In the genomic region with DNA sequence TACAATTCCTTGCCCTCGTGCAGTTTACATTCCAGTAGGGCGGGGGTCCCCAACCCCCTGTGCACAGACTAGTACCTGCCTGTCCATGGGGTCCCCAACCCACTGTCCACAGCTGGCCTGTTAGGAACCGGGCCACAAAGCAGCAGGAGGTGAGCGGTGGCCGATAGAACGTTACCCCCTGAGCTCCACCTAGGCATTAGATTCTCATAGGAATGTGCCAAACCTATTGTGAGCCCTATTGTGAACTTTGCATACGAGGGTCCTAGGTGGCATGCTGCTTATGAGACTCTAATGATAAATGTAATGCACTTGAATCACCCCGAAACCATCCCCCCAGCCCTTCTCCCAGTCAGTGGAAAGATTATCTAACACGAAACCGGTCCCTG, we compare ENCODE assay signal across 1 cellular context.
A peak's percentile ranks its signal among the peaks of the same experiment; 100 is the strongest.
TF ChIP-seq lines count a peak whose summit lies in the region.

No MANE protein-coding gene starts in this region.

TF ChIP-seq in HepG2, 621 proteins besides CTCF, POLR2A, EP300 and RAD21 (continues in another document):
- TF ChIP-seq ZNF224 (CRISPR knock-in tag; IDR thresholded peaks at IDR 0.05) (0 out of 2 replicates have a peak, but pooled peaks have one; percentile 23), ZBTB38 (CRISPR knock-in tag; IDR thresholded peaks at IDR 0.05) (peak; percentile 87), ESRRA (CRISPR knock-in tag; IDR thresholded peaks at IDR 0.05; ENCODE audit: low read depth) (no peak), ZNF670 (CRISPR knock-in tag; IDR thresholded peaks at IDR 0.05; ENCODE audit: borderline replicate concordance) (no peak), ZNF572 (CRISPR knock-in tag; IDR thresholded peaks at IDR 0.05) (peak; percentile 52; the same call in 1 of the 2 replicates), ZNF503 (CRISPR knock-in tag; IDR thresholded peaks at IDR 0.05) (no peak), MAX (IDR thresholded peaks at IDR 0.05) (no peak), FOXK2 (IDR thresholded peaks at IDR 0.05) (no peak), ZNF652 (CRISPR knock-in tag; IDR thresholded peaks at IDR 0.05; ENCODE audit: borderline replicate concordance, low read depth) (no peak), ZNF232 (CRISPR knock-in tag; IDR thresholded peaks at IDR 0.05; ENCODE audit: borderline replicate concordance) (no peak), ZNF646 (CRISPR knock-in tag; IDR thresholded peaks at IDR 0.05) (no peak), MZF1 (CRISPR knock-in tag; IDR thresholded peaks at IDR 0.05; ENCODE audit: borderline replicate concordance) (0 out of 2 replicates have a peak, but pooled peaks have one; percentile 73), BRD4 (CRISPR knock-in tag; IDR thresholded peaks at IDR 0.05) (no peak), ZNF737 (CRISPR knock-in tag; IDR thresholded peaks at IDR 0.05; ENCODE audit: borderline replicate concordance) (no peak), LRRFIP1 (CRISPR knock-in tag; conservative IDR thresholded peaks at IDR 0.05) (no peak), ZNF225 (CRISPR knock-in tag; IDR thresholded peaks at IDR 0.05) (no peak), FIP1L1 (IDR thresholded peaks at IDR 0.05; ENCODE audit: borderline replicate concordance, insufficient read depth, low read depth, low read length) (no peak), ZNF451 (CRISPR knock-in tag; IDR thresholded peaks at IDR 0.05) (no peak), TBX2 (CRISPR knock-in tag; IDR thresholded peaks at IDR 0.05; ENCODE audit: borderline replicate concordance) (no peak), ZNF446 (CRISPR knock-in tag; IDR thresholded peaks at IDR 0.05) (no peak), ZSCAN25 (CRISPR knock-in tag; IDR thresholded peaks at IDR 0.05) (no peak), MAFF (IDR thresholded peaks at IDR 0.05; ENCODE audit: low read depth, low read length) (no peak), ZNF337 (CRISPR knock-in tag; IDR thresholded peaks at IDR 0.05; ENCODE audit: borderline replicate concordance, low read depth) (no peak), IRF9 (CRISPR knock-in tag; IDR thresholded peaks at IDR 0.05; ENCODE audit: borderline replicate concordance) (0 out of 2 replicates have a peak, but pooled peaks have one; percentile 54), AKAP8 (CRISPR knock-in tag; IDR thresholded peaks at IDR 0.05) (peak; percentile 44; the same call in 1 of the 2 replicates), HNF4A (CRISPR knock-in tag; IDR thresholded peaks at IDR 0.05) (no peak), ZNF607 (CRISPR knock-in tag; IDR thresholded peaks at IDR 0.05; ENCODE audit: borderline replicate concordance) (no peak)
- TF ChIP-seq, protein P1, sequence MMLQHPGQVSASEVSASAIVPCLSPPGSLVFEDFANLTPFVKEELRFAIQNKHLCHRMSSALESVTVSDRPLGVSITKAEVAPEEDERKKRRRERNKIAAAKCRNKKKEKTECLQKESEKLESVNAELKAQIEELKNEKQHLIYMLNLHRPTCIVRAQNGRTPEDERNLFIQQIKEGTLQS (CRISPR knock-in tag; IDR thresholded peaks at IDR 0.05), result no peak
- TF ChIP-seq, protein P2, sequence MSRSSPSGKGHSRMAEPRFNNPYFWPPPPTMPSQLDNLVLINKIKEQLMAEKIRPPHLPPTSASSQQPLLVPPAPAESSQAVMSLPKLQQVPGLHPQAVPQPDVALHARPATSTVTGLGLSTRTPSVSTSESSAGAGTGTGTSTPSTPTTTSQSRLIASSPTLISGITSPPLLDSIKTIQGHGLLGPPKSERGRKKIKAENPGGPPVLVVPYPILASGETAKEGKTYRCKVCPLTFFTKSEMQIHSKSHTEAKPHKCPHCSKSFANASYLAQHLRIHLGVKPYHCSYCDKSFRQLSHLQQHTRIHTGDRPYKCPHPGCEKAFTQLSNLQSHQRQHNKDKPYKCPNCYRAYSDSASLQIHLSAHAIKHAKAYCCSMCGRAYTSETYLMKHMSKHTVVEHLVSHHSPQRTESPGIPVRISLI (CRISPR knock-in tag; IDR thresholded peaks at IDR 0.05; ENCODE audit: borderline replicate concordance), result no peak
- TF ChIP-seq, protein P3, sequence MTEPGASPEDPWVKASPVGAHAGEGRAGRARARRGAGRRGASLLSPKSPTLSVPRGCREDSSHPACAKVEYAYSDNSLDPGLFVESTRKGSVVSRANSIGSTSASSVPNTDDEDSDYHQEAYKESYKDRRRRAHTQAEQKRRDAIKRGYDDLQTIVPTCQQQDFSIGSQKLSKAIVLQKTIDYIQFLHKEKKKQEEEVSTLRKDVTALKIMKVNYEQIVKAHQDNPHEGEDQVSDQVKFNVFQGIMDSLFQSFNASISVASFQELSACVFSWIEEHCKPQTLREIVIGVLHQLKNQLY (CRISPR knock-in tag; IDR thresholded peaks at IDR 0.05), result no peak
- TF ChIP-seq, protein P4, sequence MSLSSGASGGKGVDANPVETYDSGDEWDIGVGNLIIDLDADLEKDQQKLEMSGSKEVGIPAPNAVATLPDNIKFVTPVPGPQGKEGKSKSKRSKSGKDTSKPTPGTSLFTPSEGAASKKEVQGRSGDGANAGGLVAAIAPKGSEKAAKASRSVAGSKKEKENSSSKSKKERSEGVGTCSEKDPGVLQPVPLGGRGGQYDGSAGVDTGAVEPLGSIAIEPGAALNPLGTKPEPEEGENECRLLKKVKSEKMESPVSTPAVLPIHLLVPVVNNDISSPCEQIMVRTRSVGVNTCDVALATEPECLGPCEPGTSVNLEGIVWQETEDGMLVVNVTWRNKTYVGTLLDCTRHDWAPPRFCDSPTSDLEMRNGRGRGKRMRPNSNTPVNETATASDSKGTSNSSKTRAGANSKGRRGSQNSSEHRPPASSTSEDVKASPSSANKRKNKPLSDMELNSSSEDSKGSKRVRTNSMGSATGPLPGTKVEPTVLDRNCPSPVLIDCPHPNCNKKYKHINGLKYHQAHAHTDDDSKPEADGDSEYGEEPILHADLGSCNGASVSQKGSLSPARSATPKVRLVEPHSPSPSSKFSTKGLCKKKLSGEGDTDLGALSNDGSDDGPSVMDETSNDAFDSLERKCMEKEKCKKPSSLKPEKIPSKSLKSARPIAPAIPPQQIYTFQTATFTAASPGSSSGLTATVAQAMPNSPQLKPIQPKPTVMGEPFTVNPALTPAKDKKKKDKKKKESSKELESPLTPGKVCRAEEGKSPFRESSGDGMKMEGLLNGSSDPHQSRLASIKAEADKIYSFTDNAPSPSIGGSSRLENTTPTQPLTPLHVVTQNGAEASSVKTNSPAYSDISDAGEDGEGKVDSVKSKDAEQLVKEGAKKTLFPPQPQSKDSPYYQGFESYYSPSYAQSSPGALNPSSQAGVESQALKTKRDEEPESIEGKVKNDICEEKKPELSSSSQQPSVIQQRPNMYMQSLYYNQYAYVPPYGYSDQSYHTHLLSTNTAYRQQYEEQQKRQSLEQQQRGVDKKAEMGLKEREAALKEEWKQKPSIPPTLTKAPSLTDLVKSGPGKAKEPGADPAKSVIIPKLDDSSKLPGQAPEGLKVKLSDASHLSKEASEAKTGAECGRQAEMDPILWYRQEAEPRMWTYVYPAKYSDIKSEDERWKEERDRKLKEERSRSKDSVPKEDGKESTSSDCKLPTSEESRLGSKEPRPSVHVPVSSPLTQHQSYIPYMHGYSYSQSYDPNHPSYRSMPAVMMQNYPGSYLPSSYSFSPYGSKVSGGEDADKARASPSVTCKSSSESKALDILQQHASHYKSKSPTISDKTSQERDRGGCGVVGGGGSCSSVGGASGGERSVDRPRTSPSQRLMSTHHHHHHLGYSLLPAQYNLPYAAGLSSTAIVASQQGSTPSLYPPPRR (CRISPR knock-in tag; IDR thresholded peaks at IDR 0.05; ENCODE audit: borderline replicate concordance), result no peak
